ENCODE assay signal across 9 cellular contexts in the genomic region with DNA sequence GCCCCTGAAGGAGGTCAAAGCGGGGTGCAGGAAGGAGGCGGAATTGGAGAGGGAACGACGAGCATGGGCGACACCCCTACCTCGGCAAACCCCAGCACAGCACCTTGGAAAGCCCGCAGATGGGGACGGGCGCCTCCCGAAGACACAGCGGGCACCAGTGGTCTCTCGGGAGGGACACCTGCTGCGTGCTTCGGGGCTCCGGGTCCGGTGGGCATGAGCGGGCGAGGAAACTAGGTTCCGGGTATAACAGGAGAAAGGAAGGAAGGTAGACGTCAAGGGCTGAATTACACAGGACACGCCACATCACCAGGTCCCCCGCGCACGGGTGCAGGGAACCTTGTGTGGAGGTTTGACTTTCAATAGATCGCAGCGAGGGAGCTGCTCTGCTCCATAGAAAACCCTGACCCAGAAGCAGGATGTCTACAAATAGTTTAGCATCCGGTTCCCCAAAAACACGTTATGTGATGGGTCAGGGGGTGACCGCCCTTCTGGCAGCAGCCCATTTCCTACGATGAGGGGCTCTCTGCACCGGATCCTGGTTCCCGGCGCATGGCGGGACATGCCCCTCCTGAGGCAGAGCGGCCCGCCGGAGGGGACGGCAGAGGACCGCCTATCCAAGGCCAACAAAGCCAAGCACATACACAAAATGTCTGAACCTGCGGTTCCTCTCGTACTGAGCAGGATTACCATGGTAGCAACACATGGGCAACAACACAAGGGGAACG.
DNase-seq lines count a peak whose midpoint lies in the region; ATAC-seq, FAIRE-seq and TF ChIP-seq lines count a peak whose summit lies in the region.
"Had no signal": no experiment of that assay in that cellular context is flagged by ENCODE, and none has a peak within 500 bp of the region (broad histone marks: within the 10 kb centered on the region; RNA-seq: fewer than 3 reads in every experiment).

No MANE protein-coding gene starts in this region.

- no peak for TF ChIP-seq RAD21 in GM12878 (IDR thresholded peaks at IDR 0.05; ENCODE audit: insufficient read depth, low read depth, low read length)

- H3K9ac ChIP-seq in GM12878 (ENCODE audit: control insufficient read depth, insufficient read depth, low read length), result no peak overlapping the region
- H3K9ac ChIP-seq in rectal smooth muscle tissue (ENCODE audit: low read length), result no peak overlapping the region

- H3K4me2 ChIP-seq in GM12878 (ENCODE audit: control insufficient read depth, insufficient read depth), result peak overlapping the region; percentile 17; the same call in 1 of the 2 replicates

- FAIRE-seq in GM12878 (lab: Jason Lieb, UNC), result no peak
- FAIRE-seq: H1 had no signal

- intact Hi-C loops in GM12878 (cut with micrococcal nuclease; ENCODE audit: unreplicated experiment), result no loop called here
- intact Hi-C loops in thyroid gland (cut with DNase I), result loop anchor here (5.0 kb wide), 1 partner anchor 92 kb away; no protein-coding TSS in a partner anchor

- H3K9me3 ChIP-seq in GM12878 (replicated peaks; ENCODE audit: control insufficient read depth, insufficient read depth, low read length) (no peaks in the 10 kb centered on the region), thyroid gland (no peaks in the 10 kb centered on the region)

- no peak for TF ChIP-seq CTCF in GM12878 (IDR thresholded peaks at IDR 0.05 in 2 of 3, conservative IDR thresholded peaks at IDR 0.05 in 1 of 3; ENCODE audit: control insufficient read depth in 2 of 3, extremely low read depth in 1 of 3, insufficient read depth in 1 of 3, low read depth in 3 of 3, low read length in 3 of 3)
- no peak for TF ChIP-seq CTCF in thyroid gland (IDR thresholded peaks at IDR 0.05)

- H3K4me1 ChIP-seq in GM12878 (ENCODE audit: control insufficient read depth, insufficient read depth, low read length), result no peaks in the 10 kb centered on the region
- H3K4me1 ChIP-seq in rectal smooth muscle tissue (ENCODE audit: control insufficient read depth, insufficient read depth, low read length), result no peaks in the 10 kb centered on the region
- H3K4me1 ChIP-seq in thyroid gland, result no peaks in the 10 kb centered on the region

- POLR2A ChIA-PET in GM12878 (lab: Charles Lee), result no interaction called here

- H2AFZ ChIP-seq in GM12878 (ENCODE audit: control insufficient read depth, low read depth, low read length), result no peak overlapping the region

- no peaks in the 10 kb centered on the region for H3K27me3 ChIP-seq in GM12878 (replicated peaks in 1 of 2; ENCODE audit: control insufficient read depth in 2 of 2, insufficient read depth in 2 of 2, low read length in 1 of 2)
- H3K27me3 ChIP-seq in rectal smooth muscle tissue (ENCODE audit: control insufficient read depth, insufficient read depth, low read length), result no peaks in the 10 kb centered on the region
- no peaks in the 10 kb centered on the region for H3K27me3 ChIP-seq in thyroid gland

- no peaks in the 10 kb centered on the region for H3K79me2 ChIP-seq in GM12878 (ENCODE audit: control insufficient read depth, insufficient read depth, low read length)

- ATAC-seq in GM18907 (IDR thresholded peaks at IDR 0.05; ENCODE audit: unreplicated experiment) (peak; percentile 24), HG03175 (IDR thresholded peaks at IDR 0.05; ENCODE audit: unreplicated experiment) (peak; percentile 19), GM12878 (no peak)

- H3K36me3 ChIP-seq in GM12878 (ENCODE audit: control insufficient read depth in 2 of 2, insufficient read depth in 2 of 2, low read length in 1 of 2) (no peaks in the 10 kb centered on the region), rectal smooth muscle tissue (ENCODE audit: control insufficient read depth, insufficient read depth, low read length) (no peaks in the 10 kb centered on the region), thyroid gland (no peaks in the 10 kb centered on the region)

- no TSS peak for BruUV-seq in GM12878 (replicated peaks; lab: Mats Ljungman, UMichigan)

- H3K27ac ChIP-seq in GM12878 (ENCODE audit: control insufficient read depth, insufficient read depth) (no peak overlapping the region), rectal smooth muscle tissue (ENCODE audit: low read depth, low read length) (no peak overlapping the region), thyroid gland (no peak overlapping the region)

- DNase-seq in GM12878 (ENCODE audit: low read depth, low spot score) (no peak), NAMALWA (ENCODE audit: low spot score) (no peak), thyroid gland (no peak), NCI-H1417 treated with DMSO at 0.1 percent for 48 hours (lab: John Stamatoyannopoulos, UW) (no peak), ACHN (no peak)

- TF ChIP-seq POLR2A in GM12878 (IDR thresholded peaks at IDR 0.05; ENCODE audit: low read depth, low read length), result no peak
- no peak for TF ChIP-seq POLR2A in thyroid gland (IDR thresholded peaks at IDR 0.05)

- SMC1A ChIA-PET in GM12878 (lab: Charles Lee; ENCODE audit: uncharacterized antibody, unreplicated experiment), result no interaction called here

- RAD21 ChIA-PET in GM12878 (lab: Charles Lee; ENCODE audit: unreplicated experiment), result no interaction called here

- WGBS in GM12878 (ENCODE audit: insufficient coverage, insufficient replicate concordance, low lambda C conversion rate, missing lambda C conversion rate), result 73% methylated on average over 42 of the region's 42 CpGs
- 50 to 52% methylated on average over 36 to 39 of the region's 42 CpGs for WGBS in thyroid gland, 2 donors

- CTCF ChIA-PET in GM12878 (lab: Yijun Ruan, JAX), result interaction anchor here (1.4 to 1.5 kb wide), 2 partner anchors 93 to 94 kb away, joined by 3 to 4 read pairs; no protein-coding TSS in a partner anchor

- H4K20me1 ChIP-seq in GM12878 (ENCODE audit: control insufficient read depth, insufficient read depth), result no peaks in the 10 kb centered on the region

- no peak overlapping the region; the same call in 1 of the 2 replicates for H3K4me3 ChIP-seq in GM12878
- H3K4me3 ChIP-seq in rectal smooth muscle tissue (ENCODE audit: low read length), result peak overlapping the region; percentile 65
- no peak overlapping the region for H3K4me3 ChIP-seq in thyroid gland (replicated peaks in 1 of 3)

- in situ Hi-C loops in GM12878 (cut with MboI), result loop anchor here (5.0 to 10.0 kb wide), 3 partner anchors 97 to 1464 kb away; partner anchors contain the start of gene YARS2
- in situ Hi-C loops in ACHN (cut with HindIII; ENCODE audit: low pct_ligation_motif_present, low pct_unique_long_range_greater_than_20kb, low sequenced_read_pairs), result no loop called here

- no peak for TF ChIP-seq EP300 in GM12878 (IDR thresholded peaks at IDR 0.05; ENCODE audit: borderline replicate concordance in 1 of 2, control insufficient read depth in 1 of 2, low read depth in 2 of 2, low read length in 2 of 2)

TF ChIP-seq in GM12878, 131 proteins besides CTCF, POLR2A, EP300 and RAD21:
- no peak for TF ChIP-seq NR2F1 (conservative IDR thresholded peaks at IDR 0.05)
- no peak for TF ChIP-seq CBX5 (IDR thresholded peaks at IDR 0.05; ENCODE audit: low read depth)
- no peak for TF ChIP-seq GABPA (IDR thresholded peaks at IDR 0.05; ENCODE audit: low read depth)
- no peak for TF ChIP-seq SUZ12 (IDR thresholded peaks at IDR 0.05; ENCODE audit: unreplicated experiment)
- no peak for TF ChIP-seq ESRRA (IDR thresholded peaks at IDR 0.05; ENCODE audit: low read length)
- no peak for TF ChIP-seq TCF7 (IDR thresholded peaks at IDR 0.05; ENCODE audit: borderline replicate concordance)
- TF ChIP-seq GATAD2B (conservative IDR thresholded peaks at IDR 0.05; ENCODE audit: low read depth), result no peak
- TF ChIP-seq ZNF24 (IDR thresholded peaks at IDR 0.05), result no peak
TF ChIP-seq in GM12878: peak in this region for 0.
